In the genomic region with DNA sequence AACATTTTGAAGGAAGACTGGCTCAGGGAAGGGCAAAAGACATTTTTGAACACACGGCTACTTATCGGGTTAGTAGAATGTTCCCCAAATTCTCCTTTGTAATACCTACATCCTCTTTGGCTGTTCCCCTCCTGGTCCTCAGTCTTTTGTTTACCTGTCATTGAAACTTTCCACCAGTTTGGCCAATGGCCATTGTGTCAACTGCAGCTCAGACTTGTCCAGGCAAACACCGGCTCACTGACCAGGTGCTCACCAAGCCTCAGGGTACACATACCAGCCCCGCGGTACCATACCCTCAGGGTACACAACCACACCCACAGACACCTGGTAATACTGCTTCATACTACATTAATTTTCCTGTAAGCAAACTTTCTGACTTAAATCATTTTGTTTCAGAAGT, we compare ENCODE assay signal across 15 cellular contexts.
DNase-seq lines count a peak whose midpoint lies in the region; ATAC-seq and TF ChIP-seq lines count a peak whose summit lies in the region.
"Had no signal": no experiment of that assay in that cellular context is flagged by ENCODE, and none has a peak within 500 bp of the region (broad histone marks: within the 10 kb centered on the region; RNA-seq: fewer than 3 reads in every experiment).

No MANE protein-coding gene starts in this region.

- TF ChIP-seq CTCF in RWPE1 (conservative IDR thresholded peaks at IDR 0.05; ENCODE audit: low read depth) (no peak), stomach (IDR thresholded peaks at IDR 0.05) (no peak)

- no peak for DNase-seq in RWPE1 (ENCODE audit: low spot score)
- DNase-seq in left lobe of liver (ENCODE audit: low spot score) = peak; percentile 70
- DNase-seq in stomach = peak; percentile 91
- DNase-seq in stimulated activated CD4-positive, alpha-beta T cell treated with anti-CD3 and anti-CD28 coated beads, Interleukin-2, amount 100 ng/mL, for 48 hours = no peak
- DNase-seq: activated CD8-positive, alpha-beta memory T cell treated with anti-CD3 and anti-CD28 coated beads, Interleukin-2, amount 50 U/mL, for 4 hours; activated naive CD8-positive, alpha-beta T cell treated with anti-CD3 and anti-CD28 coated beads for 36 hours; cerebellar nuclear complex; NCI-H1436; ovary; SK-N-SH had no signal

- WGBS in stomach, 5 donors = 19 to 51% (median 47%) methylated on average over 5 of the region's 5 CpGs

- TF ChIP-seq POLR2A in stomach (IDR thresholded peaks at IDR 0.05) (no peak), GM18505 (IDR thresholded peaks at IDR 0.05; ENCODE audit: borderline replicate concordance, extremely low read depth, insufficient read depth, insufficient read length) (no peak)

- H3K4me1 ChIP-seq in stomach = peaks cover 40 to 63% (median 50%) of the 10 kb centered on the region in 4 donors

- H3K9me3 ChIP-seq in stomach = no peaks in the 10 kb centered on the region
- H3K9me3 ChIP-seq: ovary, SK-N-SH had no signal

- intact Hi-C loops in stomach (cut with DNase I; ENCODE audit: low total_unique reads) = no loop called here

- no peaks in the 10 kb centered on the region for H3K27me3 ChIP-seq in stomach
- H3K27me3 ChIP-seq: ovary had no signal

- POLR2A ChIA-PET in RWPE1 (lab: Yijun Ruan, JAX; ENCODE audit: low non-redundant PET) = no interaction called here

- H3K36me3 ChIP-seq in stomach = no peaks in the 10 kb centered on the region
- H3K36me3 ChIP-seq: ovary had no signal

- H3K27ac ChIP-seq in RWPE1 = peak overlapping the region; percentile 82
- H3K27ac ChIP-seq in stomach = peak overlapping the region; percentile 80 to 99 (median 97)

- H3K4me3 ChIP-seq in stomach = no peak overlapping the region
- H3K4me3 ChIP-seq: ovary had no signal

- ATAC-seq in GM18520 (IDR thresholded peaks at IDR 0.05; ENCODE audit: unreplicated experiment) = peak; percentile 29
- ATAC-seq in left lobe of liver = peak; percentile 65
- no peak for ATAC-seq in HG03196 (IDR thresholded peaks at IDR 0.05; ENCODE audit: unreplicated experiment)
- no peak for ATAC-seq in GM21576 (IDR thresholded peaks at IDR 0.05; ENCODE audit: unreplicated experiment)
- ATAC-seq in GM18505 (IDR thresholded peaks at IDR 0.05; ENCODE audit: unreplicated experiment) = no peak
- ATAC-seq: WTC11 had no signal

- no peak for TF ChIP-seq EP300 in stomach (IDR thresholded peaks at IDR 0.05)

- CTCF ChIA-PET in RWPE1 (lab: Yijun Ruan, JAX) = interaction anchor here (1.5 kb wide), 1 partner anchor 251 kb away, joined by 7 read pairs; no protein-coding TSS in a partner anchor

Comparison
In these comparisons a context has a peak if more than half of its experiments do, and no peak if none do; other contexts are left out.
1. ATAC-seq: peak in GM18520 (single experiment) and left lobe of liver (single experiment); none in HG03196 (single experiment), GM21576 (single experiment) and GM18505 (single experiment).
2. DNase-seq: peak in left lobe of liver (single experiment) and stomach (single experiment); none in RWPE1 (single experiment) and stimulated activated CD4-positive, alpha-beta T cell treated with anti-CD3 and anti-CD28 coated beads, Interleukin-2, amount 100 ng/mL, for 48 hours (0 of 2).